Comparison of ENCODE assay signal across 9 cellular contexts in genomic region chrX:77014655-77015377, GRCh38.
DNase-seq lines count a peak whose midpoint lies in the region; ATAC-seq and TF ChIP-seq lines count a peak whose summit lies in the region.
"Had no signal": no experiment of that assay in that cellular context is flagged by ENCODE, and none has a peak within 500 bp of the region (broad histone marks: within the 10 kb centered on the region; RNA-seq: fewer than 3 reads in every experiment).

No MANE protein-coding gene starts in this region.

- CTCF ChIA-PET in HEK293T (lab: Yijun Ruan, JAX), result no interaction called here

- no peak overlapping the region for H3K27ac ChIP-seq in psoas muscle
- no peak overlapping the region for H3K27ac ChIP-seq in gastrocnemius medialis
- peak overlapping the region in 1 of 4 donors; percentile 64 for H3K27ac ChIP-seq in tibial nerve
- H3K27ac ChIP-seq: SJSA1 had no signal

- ATAC-seq in psoas muscle (no peak), gastrocnemius medialis (no peak)

- H3K36me3 ChIP-seq in psoas muscle (ENCODE audit: insufficient read depth in 1 of 2, low read depth in 1 of 2), result no peaks in the 10 kb centered on the region
- no peaks in the 10 kb centered on the region for H3K36me3 ChIP-seq in gastrocnemius medialis
- H3K36me3 ChIP-seq in tibial nerve, result no peaks in the 10 kb centered on the region
- H3K36me3 ChIP-seq: SJSA1 had no signal

- no peak for TF ChIP-seq EP300 in tibial nerve (IDR thresholded peaks at IDR 0.05)

- H3K27me3 ChIP-seq in psoas muscle (ENCODE audit: insufficient read depth in 3 of 3, low read length in 2 of 3), result peaks cover 0 to 2% (median 0%) of the 10 kb centered on the region in 3 donors
- no peaks in the 10 kb centered on the region for H3K27me3 ChIP-seq in gastrocnemius medialis
- peaks cover 0 to 11% of the 10 kb centered on the region in 2 donors for H3K27me3 ChIP-seq in tibial nerve
- H3K27me3 ChIP-seq: SJSA1 had no signal

- H3K27me3 Mint-ChIP-seq in neural crest cell (ENCODE audit: low read depth), result no peaks in the 10 kb centered on the region

- peaks cover 11% of the 10 kb centered on the region for H3K4me1 Mint-ChIP-seq in neural crest cell

- WGBS in psoas muscle, 3 donors, result 24 to 36% (median 27%) methylated on average over 8 of the region's 8 CpGs
- 21 to 34% methylated on average over 8 of the region's 8 CpGs for WGBS in tibial nerve, 2 donors

- peak; percentile 17 for DNase-seq in HEK293T (ENCODE audit: extremely low spot score)
- peak; percentile 37 for DNase-seq in NCI-H524 treated with DMSO at 0.1 percent for 48 hours (lab: John Stamatoyannopoulos, UW)
- DNase-seq in ecto neural progenitor cell (ENCODE audit: low spot score), result peak; percentile 61
- DNase-seq in neural crest cell (ENCODE audit: low read depth, low spot score), result peak; percentile 40
- no peak for DNase-seq in NCI-H2081 treated with DMSO at 0.1 percent for 48 hours (lab: John Stamatoyannopoulos, UW)
- no peak for DNase-seq in psoas muscle
- DNase-seq in gastrocnemius medialis, result no peak
- no peak for DNase-seq in tibial nerve (ENCODE audit: low spot score in 2 of 2)

- in situ Hi-C loops in gastrocnemius medialis (cut with MboI; ENCODE audit: low sequenced_read_pairs in 4 of 4), result no loop called here

- H3K9me3 ChIP-seq in psoas muscle, result no peaks in the 10 kb centered on the region
- H3K9me3 ChIP-seq in gastrocnemius medialis, result no peaks in the 10 kb centered on the region
- H3K9me3 ChIP-seq in tibial nerve, result no peaks in the 10 kb centered on the region
- H3K9me3 ChIP-seq: SJSA1 had no signal

- POLR2A ChIA-PET in HEK293T (lab: Yijun Ruan, JAX), result no interaction called here

- H3K4me3 ChIP-seq in psoas muscle (no peak overlapping the region), gastrocnemius medialis (no peak overlapping the region), tibial nerve (no peak overlapping the region)
- H3K4me3 ChIP-seq: SJSA1 had no signal

- no peak for TF ChIP-seq POLR2A in gastrocnemius medialis (IDR thresholded peaks at IDR 0.05)
- no peak for TF ChIP-seq POLR2A in tibial nerve (IDR thresholded peaks at IDR 0.05)

- TF ChIP-seq CTCF in neural crest cell (conservative IDR thresholded peaks at IDR 0.05) (no peak), psoas muscle (IDR thresholded peaks at IDR 0.05) (no peak), gastrocnemius medialis (IDR thresholded peaks at IDR 0.05 in 4 of 5, conservative IDR thresholded peaks at IDR 0.05 in 1 of 5) (no peak), tibial nerve (IDR thresholded peaks at IDR 0.05) (no peak)

- peaks cover 12% of the 10 kb centered on the region for H3K9me3 Mint-ChIP-seq in neural crest cell

- no peaks in the 10 kb centered on the region for H3K4me1 ChIP-seq in psoas muscle
- H3K4me1 ChIP-seq in gastrocnemius medialis, result no peaks in the 10 kb centered on the region
- H3K4me1 ChIP-seq in tibial nerve, result no peaks in the 10 kb centered on the region
- H3K4me1 ChIP-seq: SJSA1 had no signal

- no peak overlapping the region for H3K27ac Mint-ChIP-seq in neural crest cell (ENCODE audit: unreplicated experiment)

- intact Hi-C loops in psoas muscle (cut with DNase I), result no loop called here
- intact Hi-C loops in gastrocnemius medialis (cut with DNase I; ENCODE audit: low total_unique reads), result no loop called here

- peaks cover 4% of the 10 kb centered on the region for H3K36me3 Mint-ChIP-seq in neural crest cell (ENCODE audit: low read depth)

- no peak overlapping the region for H3K4me3 Mint-ChIP-seq in neural crest cell

TF ChIP-seq in HEK293T, 16 proteins besides CTCF, POLR2A, EP300 and RAD21:
- TF ChIP-seq TARDBP (IDR thresholded peaks at IDR 0.05) (no peak), FOXM1 (IDR thresholded peaks at IDR 0.05; ENCODE audit: borderline replicate concordance) (no peak), HDGF (IDR thresholded peaks at IDR 0.05; ENCODE audit: borderline replicate concordance) (no peak), FOXK2 (IDR thresholded peaks at IDR 0.05) (no peak), SUZ12 (IDR thresholded peaks at IDR 0.05) (no peak)

Comparison
In these comparisons a context has a peak if more than half of its experiments do, and no peak if none do; other contexts are left out.
1. DNase-seq: peak in HEK293T (single experiment), NCI-H524 treated with DMSO at 0.1 percent for 48 hours (single experiment), ecto neural progenitor cell (single experiment) and neural crest cell (single experiment); none in NCI-H2081 treated with DMSO at 0.1 percent for 48 hours (single experiment), psoas muscle (0 of 2), gastrocnemius medialis (0 of 2) and tibial nerve (0 of 2).